In the genomic region with DNA sequence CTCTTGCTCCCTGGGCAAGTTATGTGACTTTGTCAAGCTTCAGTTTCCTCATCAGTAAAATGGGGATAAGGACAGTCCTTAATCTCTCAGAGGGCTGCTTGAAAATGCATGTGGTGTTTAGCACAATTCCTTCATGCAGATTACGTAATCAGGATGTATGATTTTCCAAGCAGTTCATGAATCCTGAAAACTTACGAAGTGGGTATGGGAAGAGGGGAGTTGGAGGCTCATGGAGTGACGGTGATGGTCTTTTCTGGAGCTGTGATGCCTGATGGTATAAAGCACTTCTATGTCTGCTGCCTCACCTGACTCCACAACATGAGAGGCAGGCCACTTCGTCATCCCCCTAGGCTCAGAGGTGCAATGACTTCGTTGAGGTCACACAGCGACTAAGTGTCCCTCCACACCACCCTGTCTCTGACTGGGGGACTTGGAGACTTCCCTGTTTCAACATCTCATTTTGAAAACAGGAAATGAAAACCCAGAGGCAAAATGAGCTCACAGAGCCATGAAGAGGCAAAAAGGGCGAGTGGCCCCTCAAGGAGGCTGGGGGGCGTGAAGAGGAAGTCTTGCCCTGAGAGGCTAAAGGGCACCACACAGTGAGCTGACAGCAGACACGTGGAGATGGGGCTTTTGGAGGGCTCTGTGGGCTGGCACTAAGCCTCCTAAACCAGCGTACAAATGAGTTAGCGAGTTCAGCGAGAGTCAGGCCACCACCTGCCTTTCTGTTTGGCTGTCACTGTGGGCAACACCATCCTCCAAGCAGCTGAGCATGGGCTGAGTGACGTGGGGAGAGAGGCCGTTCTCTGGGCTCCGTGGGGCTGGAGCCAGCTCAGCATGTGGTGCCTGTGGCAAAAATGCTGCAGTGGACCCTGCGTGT, we compare ENCODE assay signal across 9 cellular contexts. TPM values are rescaled to one million over a fixed set of nuclear protein-coding genes. Genes with fewer than 3 reads are reported as not detected.
DNase-seq lines count a peak whose midpoint lies in the region; ATAC-seq and TF ChIP-seq lines count a peak whose summit lies in the region.
"Had no signal": no experiment of that assay in that cellular context is flagged by ENCODE, and none has a peak within 500 bp of the region (broad histone marks: within the 10 kb centered on the region; RNA-seq: fewer than 3 reads in every experiment).

No MANE protein-coding gene starts in this region.

- peak overlapping the region; percentile 94 for H3K27ac Mint-ChIP-seq in stimulated activated memory B cell treated with anti-CD40 and anti-IgM and Interleukin-4, amounts not matched to agents 10 μg/mL and 1 μg/mL and 100 μg/mL, for 72 hours
- H3K27ac Mint-ChIP-seq in chondrocyte (ENCODE audit: unreplicated experiment): no peak overlapping the region

- no peaks in the 10 kb centered on the region for H3K27me3 Mint-ChIP-seq in stimulated activated memory B cell treated with anti-CD40 and anti-IgM and Interleukin-4, amounts not matched to agents 10 μg/mL and 1 μg/mL and 100 μg/mL, for 72 hours
- H3K27me3 Mint-ChIP-seq in chondrocyte (ENCODE audit: low read depth): no peaks in the 10 kb centered on the region

- DNase-seq in GM06990 (ENCODE audit: extremely low read depth, insufficient read length) (peak; percentile 82), caudate nucleus (lab: John Stamatoyannopoulos, UW) (peak in 21 of 61 donors; percentile 1 to 34 (median 13)), kidney glomerular epithelial cell (lab: John Stamatoyannopoulos, UW) (no peak), chondrocyte (ENCODE audit: low spot score) (no peak), A172 (ENCODE audit: low spot score) (no peak)

- peak overlapping the region; percentile 24 for H3K27ac ChIP-seq in caudate nucleus (ENCODE audit: low read depth, low read length)
- H3K27ac ChIP-seq: parathyroid adenoma had no signal

- H3K27me3 ChIP-seq in GM06990 (replicated peaks; ENCODE audit: control insufficient read depth, insufficient read depth, low read length): no peaks in the 10 kb centered on the region

- H3K4me1 Mint-ChIP-seq in stimulated activated memory B cell treated with anti-CD40 and anti-IgM and Interleukin-4, amounts not matched to agents 10 μg/mL and 1 μg/mL and 100 μg/mL, for 72 hours: peaks cover 56% of the 10 kb centered on the region
- no peaks in the 10 kb centered on the region for H3K4me1 Mint-ChIP-seq in chondrocyte (ENCODE audit: low read depth)

- TF ChIP-seq CTCF in GM06990 (IDR thresholded peaks at IDR 0.05; ENCODE audit: insufficient read depth, low read length, poor library complexity, severe bottlenecking) (no peak), chondrocyte (IDR thresholded peaks at IDR 0.05) (no peak)

- H3K4me3 Mint-ChIP-seq in stimulated activated memory B cell treated with anti-CD40 and anti-IgM and Interleukin-4, amounts not matched to agents 10 μg/mL and 1 μg/mL and 100 μg/mL, for 72 hours: peak overlapping the region; percentile 22
- no peak overlapping the region for H3K4me3 Mint-ChIP-seq in chondrocyte (ENCODE audit: unreplicated experiment)

- H3K9me3 Mint-ChIP-seq in stimulated activated memory B cell treated with anti-CD40 and anti-IgM and Interleukin-4, amounts not matched to agents 10 μg/mL and 1 μg/mL and 100 μg/mL, for 72 hours: no peaks in the 10 kb centered on the region
- H3K9me3 Mint-ChIP-seq in chondrocyte (ENCODE audit: low read depth): no peaks in the 10 kb centered on the region

- H3K36me3 ChIP-seq in GM06990 (ENCODE audit: control insufficient read depth, insufficient read depth, low read length): peaks cover 43% of the 10 kb centered on the region

- ATAC-seq in GM19463 (IDR thresholded peaks at IDR 0.05; ENCODE audit: unreplicated experiment): peak; percentile 86
- ATAC-seq in HG03565 (IDR thresholded peaks at IDR 0.05; ENCODE audit: unreplicated experiment): peak; percentile 42
- ATAC-seq in stimulated activated memory B cell treated with anti-CD40 and anti-IgM and Interleukin-4, amounts not matched to agents 10 μg/mL and 1 μg/mL and 100 μg/mL, for 72 hours: peak; percentile 96

- H3K36me3 Mint-ChIP-seq in stimulated activated memory B cell treated with anti-CD40 and anti-IgM and Interleukin-4, amounts not matched to agents 10 μg/mL and 1 μg/mL and 100 μg/mL, for 72 hours: peaks cover 63% of the 10 kb centered on the region
- H3K36me3 Mint-ChIP-seq in chondrocyte (ENCODE audit: low read depth): peaks cover 17% of the 10 kb centered on the region

- peak overlapping the region; percentile 12 for H3K4me3 ChIP-seq in GM06990 (replicated peaks; ENCODE audit: low read depth, low read length)

RNA-seq across cellular contexts. Expression of a gene that starts 10.1 kb away (rescaled TPM):
- total RNA-seq in chondrocyte: 13.3 to 49.6 TPM (median 14.4 TPM) in 3 replicates
- total RNA-seq in A172 (2014; rRNA removed; shearing (Covaris generic)): 87.7 and 165 TPM in 2 replicates

RNA-seq across cellular contexts. Expression of a gene that starts 29.1 kb away (rescaled TPM):
- total RNA-seq in chondrocyte: 1.9 to 9.4 TPM (median 8.8 TPM) in 3 replicates
- total RNA-seq in A172 (2014; rRNA removed; shearing (Covaris generic)): 17.3 and 18.2 TPM in 2 replicates

Comparison
In these comparisons a context has a peak if more than half of its experiments do, and no peak if none do; other contexts are left out.
1. ATAC-seq: peak in every context shown above with its lines; median percentile 96 in stimulated activated memory B cell treated with anti-CD40 and anti-IgM and Interleukin-4, amounts not matched to agents 10 μg/mL and 1 μg/mL and 100 μg/mL, for 72 hours; 86 in GM19463; 42 in HG03565.